Comparison of ENCODE assay signal across 18 cellular contexts in genomic region chr5:136749016-136749415, GRCh38.
"Had no signal": no experiment of that assay in that cellular context is flagged by ENCODE, and none has a peak within 500 bp of the region (broad histone marks: within the 10 kb centered on the region; RNA-seq: fewer than 3 reads in every experiment).

No MANE protein-coding gene starts in this region.

- H3K4me2 ChIP-seq: SK-N-SH had no signal

- H3K9ac ChIP-seq: SK-N-SH had no signal

- H3K4me1 ChIP-seq: sigmoid colon, spleen, upper lobe of right lung had no signal

- H3K36me3 ChIP-seq: sigmoid colon, spleen, thoracic aorta, upper lobe of right lung had no signal

- H3K9me3 ChIP-seq: sigmoid colon, SK-N-SH, thoracic aorta, upper lobe of right lung had no signal

- H3K27me3 ChIP-seq: sigmoid colon, spleen, upper lobe of right lung had no signal

- DNase-seq: activated B cell treated with CpG ODN at 0.5 μM for 24 hours; activated CD4-positive, alpha-beta memory T cell treated with anti-CD3 and anti-CD28 coated beads for 36 hours; activated CD4-positive, alpha-beta T cell treated with anti-CD3 and anti-CD28 coated beads for 4 hours; anterior cingulate cortex; dermis blood vessel endothelial cell; foreskin melanocyte; head of caudate nucleus; naive thymus-derived CD8-positive, alpha-beta T cell; sigmoid colon; SK-N-SH; spleen; stimulated activated CD4-positive, alpha-beta T cell treated with anti-CD3 and anti-CD28 coated beads, Interleukin-4, amount 100 ng/mL, for 4 hours; T-cell; T-helper 9 cell; upper lobe of right lung had no signal

- ATAC-seq: naive thymus-derived CD8-positive, alpha-beta T cell; stimulated activated memory B cell treated with anti-CD40 and anti-IgM and Interleukin-4, amounts not matched to agents 10 μg/mL and 1 μg/mL and 100 μg/mL, for 72 hours; T-cell; upper lobe of right lung had no signal

- H3K27ac ChIP-seq: epithelial cell of prostate, sigmoid colon, spleen, thoracic aorta, upper lobe of right lung had no signal

- H3K4me3 ChIP-seq: sigmoid colon, spleen, thoracic aorta, upper lobe of right lung had no signal
